ENCODE assay signal across 8 cellular contexts in the genomic region with DNA sequence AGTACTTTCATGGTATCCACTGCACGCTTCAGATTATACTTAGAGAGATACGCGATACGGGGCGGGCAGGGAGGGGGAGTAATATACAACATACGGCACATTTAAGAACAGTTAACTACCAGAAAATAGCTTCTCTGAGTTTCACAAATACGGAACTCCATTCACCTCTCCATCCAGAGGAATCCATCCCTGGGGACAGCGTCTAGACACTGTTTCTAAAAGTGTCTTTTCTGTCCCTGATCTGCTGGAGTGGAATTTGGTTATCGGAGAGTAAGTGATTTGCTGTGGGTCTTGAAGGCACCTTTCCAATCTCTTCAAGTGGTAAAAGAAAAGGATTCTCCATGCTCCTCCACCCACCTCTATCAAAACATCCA. TPM values are rescaled to one million over a fixed set of nuclear protein-coding genes. Genes with fewer than 3 reads are reported as not detected.
A peak's percentile ranks its signal among the peaks of the same experiment; 100 is the strongest.
DNase-seq lines count a peak whose midpoint lies in the region; ATAC-seq and TF ChIP-seq lines count a peak whose summit lies in the region.

No MANE protein-coding gene starts in this region.

- peak overlapping the region; percentile 95 for H3K27ac ChIP-seq in CD8-positive, alpha-beta memory T cell (ENCODE audit: low read depth, low read length)
- H3K27ac ChIP-seq in right atrium auricular region (peak overlapping the region; percentile 95 to 98), gastrocnemius medialis (peak overlapping the region; percentile 90 to 96 (median 93))

- no peak for TF ChIP-seq CTCF in activated CD8-positive, alpha-beta T cell treated with anti-CD3 and anti-CD28 coated beads for 36 hours (IDR thresholded peaks at IDR 0.05)
- TF ChIP-seq CTCF in right atrium auricular region (IDR thresholded peaks at IDR 0.05) (no peak), gastrocnemius medialis (IDR thresholded peaks at IDR 0.05 in 4 of 5, conservative IDR thresholded peaks at IDR 0.05 in 1 of 5) (no peak)

- no peaks in the 10 kb centered on the region for H3K9me3 Mint-ChIP-seq in CD8-positive, alpha-beta memory T cell
- H3K9me3 Mint-ChIP-seq in activated CD8-positive, alpha-beta T cell treated with anti-CD3 and anti-CD28 coated beads for 36 hours, result no peaks in the 10 kb centered on the region

- intact Hi-C loops in activated CD8-positive, alpha-beta T cell treated with anti-CD3 and anti-CD28 coated beads for 36 hours (cut with micrococcal nuclease), result loop anchor here (5.0 kb wide), 1 partner anchor 132 kb away; no protein-coding TSS in a partner anchor
- intact Hi-C loops in gastrocnemius medialis (cut with DNase I; ENCODE audit: low total_unique reads), result loop anchor here (1.0 to 5.0 kb wide), 3 partner anchors 63 to 153 kb away; a partner anchor contains a TSS

- ATAC-seq in activated CD8-positive, alpha-beta T cell treated with anti-CD3 and anti-CD28 coated beads for 36 hours, result no peak
- peak; percentile 1 for ATAC-seq in gastrocnemius medialis

- DNase-seq in CD8-positive, alpha-beta memory T cell, result no peak
- DNase-seq in HK-2 (ENCODE audit: unreplicated experiment), result peak; percentile 24
- DNase-seq in activated CD8-positive, alpha-beta T cell treated with anti-CD3 and anti-CD28 coated beads for 36 hours, result peak; percentile 30
- DNase-seq in right atrium auricular region (ENCODE audit: low spot score), result no peak
- DNase-seq in gastrocnemius medialis, result no peak
- DNase-seq in GDM1 (lab: John Stamatoyannopoulos, UW), result no peak
- DNase-seq in retina, result no peak
- DNase-seq in activated CD8-positive, alpha-beta memory T cell treated with anti-CD3 and anti-CD28 coated beads for 24 hours, result no peak

- CTCF ChIA-PET in CD8-positive, alpha-beta memory T cell (lab: Charles Lee), result interaction anchor here (0.9 to 2.0 kb wide), 5 partner anchors 9 to 209 kb away, joined by 3 to 6 read pairs (median 4); no protein-coding TSS in a partner anchor
- CTCF ChIA-PET in activated CD8-positive, alpha-beta T cell treated with anti-CD3 and anti-CD28 coated beads for 36 hours (lab: Charles Lee), result interaction anchor here (0.7 to 2.0 kb wide), 9 partner anchors 8 to 225 kb away, joined by 3 to 8 read pairs (median 5); no protein-coding TSS in a partner anchor

- in situ Hi-C loops in gastrocnemius medialis (cut with MboI; ENCODE audit: low sequenced_read_pairs in 4 of 4), result loop anchor here in 3 of 4 donors (5.0 to 10.0 kb wide), 2 partner anchors 129 to 132 kb away; no protein-coding TSS in a partner anchor

- peak overlapping the region; percentile 92 to 96 (median 95) for H3K4me3 Mint-ChIP-seq in CD8-positive, alpha-beta memory T cell
- H3K4me3 Mint-ChIP-seq in activated CD8-positive, alpha-beta T cell treated with anti-CD3 and anti-CD28 coated beads for 36 hours, result peak overlapping the region; percentile 97

- no peaks in the 10 kb centered on the region for H3K27me3 ChIP-seq in CD8-positive, alpha-beta memory T cell (ENCODE audit: insufficient read depth, low read length, poor library complexity, severe bottlenecking)
- no peaks in the 10 kb centered on the region for H3K27me3 ChIP-seq in right atrium auricular region
- no peaks in the 10 kb centered on the region for H3K27me3 ChIP-seq in gastrocnemius medialis

- H3K4me1 ChIP-seq in CD8-positive, alpha-beta memory T cell (ENCODE audit: insufficient read depth, low read length), result peaks cover 15% of the 10 kb centered on the region
- H3K4me1 ChIP-seq in right atrium auricular region, result peaks cover 0 to 20% of the 10 kb centered on the region in 2 donors
- peaks cover 29 to 32% of the 10 kb centered on the region in 2 donors for H3K4me1 ChIP-seq in gastrocnemius medialis

- H3K36me3 ChIP-seq in CD8-positive, alpha-beta memory T cell (ENCODE audit: insufficient read depth, low read length), result peaks cover 6% of the 10 kb centered on the region
- H3K36me3 ChIP-seq in right atrium auricular region (peaks cover 4% of the 10 kb centered on the region), gastrocnemius medialis (peaks cover 0 to 13% of the 10 kb centered on the region in 2 donors)

- no peaks in the 10 kb centered on the region for H3K9me3 ChIP-seq in CD8-positive, alpha-beta memory T cell (ENCODE audit: low read length)
- H3K9me3 ChIP-seq in right atrium auricular region (no peaks in the 10 kb centered on the region), gastrocnemius medialis (no peaks in the 10 kb centered on the region)

- H3K36me3 Mint-ChIP-seq in CD8-positive, alpha-beta memory T cell, result peaks cover 4 to 26% (median 4%) of the 10 kb centered on the region in 3 donors
- H3K36me3 Mint-ChIP-seq in activated CD8-positive, alpha-beta T cell treated with anti-CD3 and anti-CD28 coated beads for 36 hours (ENCODE audit: low read depth), result peaks cover 17% of the 10 kb centered on the region

- POLR2A ChIA-PET in CD8-positive, alpha-beta memory T cell (lab: Charles Lee), result interaction anchor here (0.7 to 1.5 kb wide), 3 partner anchors 137 to 192 kb away, joined by 3 to 9 read pairs (median 3); no protein-coding TSS in a partner anchor
- POLR2A ChIA-PET in activated CD8-positive, alpha-beta T cell treated with anti-CD3 and anti-CD28 coated beads for 36 hours (lab: Charles Lee), result interaction anchor here (0.7 to 2.0 kb wide), 15 partner anchors 9 to 172 kb away, joined by 3 to 7 read pairs (median 4); no protein-coding TSS in a partner anchor

- no peak for TF ChIP-seq POLR2A in gastrocnemius medialis (IDR thresholded peaks at IDR 0.05)

- H3K4me3 ChIP-seq in CD8-positive, alpha-beta memory T cell (ENCODE audit: low read length), result peak overlapping the region; percentile 78
- peak overlapping the region; percentile 87 to 95 for H3K4me3 ChIP-seq in right atrium auricular region
- peak overlapping the region; percentile 83 to 90 (median 86) for H3K4me3 ChIP-seq in gastrocnemius medialis

- peaks cover 0 to 3% of the 10 kb centered on the region in 2 donors for H3K27me3 Mint-ChIP-seq in CD8-positive, alpha-beta memory T cell
- no peaks in the 10 kb centered on the region for H3K27me3 Mint-ChIP-seq in activated CD8-positive, alpha-beta T cell treated with anti-CD3 and anti-CD28 coated beads for 36 hours

- peaks cover 29 to 41% (median 39%) of the 10 kb centered on the region in 3 donors for H3K4me1 Mint-ChIP-seq in CD8-positive, alpha-beta memory T cell
- peaks cover 32% of the 10 kb centered on the region for H3K4me1 Mint-ChIP-seq in activated CD8-positive, alpha-beta T cell treated with anti-CD3 and anti-CD28 coated beads for 36 hours (ENCODE audit: low read depth)

- H3K27ac Mint-ChIP-seq in CD8-positive, alpha-beta memory T cell, result peak overlapping the region; percentile 79 to 96 (median 94)
- H3K27ac Mint-ChIP-seq in activated CD8-positive, alpha-beta T cell treated with anti-CD3 and anti-CD28 coated beads for 36 hours, result peak overlapping the region; percentile 87

RNA-seq across cellular contexts. Expression of a gene that starts 0.8 kb away (rescaled TPM):
- total RNA-seq in CD8-positive, alpha-beta memory T cell, result 10 to 100 TPM; 28.8 to 30.8 TPM
- 5.3 TPM for polyA plus RNA-seq in CD8-positive, alpha-beta memory T cell
- 10 to 100 TPM; 17.9 to 18.9 TPM for total RNA-seq in activated CD8-positive, alpha-beta T cell treated with anti-CD3 and anti-CD28 coated beads for 36 hours
- total RNA-seq in right atrium auricular region (10 to 100 TPM; 38.7 to 54.3 TPM), gastrocnemius medialis (10 to 100 TPM; 31.4 to 62.6 (median 49.3) TPM)

Comparison
In these comparisons a context has a peak if more than half of its experiments do, and no peak if none do; other contexts are left out.
1. DNase-seq: peak in HK-2 (single experiment) and activated CD8-positive, alpha-beta T cell treated with anti-CD3 and anti-CD28 coated beads for 36 hours (single experiment); none in CD8-positive, alpha-beta memory T cell (0 of 5), right atrium auricular region (single experiment), gastrocnemius medialis (0 of 2), GDM1 (single experiment), retina (single experiment) and activated CD8-positive, alpha-beta memory T cell treated with anti-CD3 and anti-CD28 coated beads for 24 hours (single experiment).
2. Peak in every context shown above with its lines, with median percentiles within 50 percentile points of each other: H3K27ac ChIP-seq and H3K4me3 ChIP-seq.